1 cellular context compared by ENCODE assay signal in the genomic region with DNA sequence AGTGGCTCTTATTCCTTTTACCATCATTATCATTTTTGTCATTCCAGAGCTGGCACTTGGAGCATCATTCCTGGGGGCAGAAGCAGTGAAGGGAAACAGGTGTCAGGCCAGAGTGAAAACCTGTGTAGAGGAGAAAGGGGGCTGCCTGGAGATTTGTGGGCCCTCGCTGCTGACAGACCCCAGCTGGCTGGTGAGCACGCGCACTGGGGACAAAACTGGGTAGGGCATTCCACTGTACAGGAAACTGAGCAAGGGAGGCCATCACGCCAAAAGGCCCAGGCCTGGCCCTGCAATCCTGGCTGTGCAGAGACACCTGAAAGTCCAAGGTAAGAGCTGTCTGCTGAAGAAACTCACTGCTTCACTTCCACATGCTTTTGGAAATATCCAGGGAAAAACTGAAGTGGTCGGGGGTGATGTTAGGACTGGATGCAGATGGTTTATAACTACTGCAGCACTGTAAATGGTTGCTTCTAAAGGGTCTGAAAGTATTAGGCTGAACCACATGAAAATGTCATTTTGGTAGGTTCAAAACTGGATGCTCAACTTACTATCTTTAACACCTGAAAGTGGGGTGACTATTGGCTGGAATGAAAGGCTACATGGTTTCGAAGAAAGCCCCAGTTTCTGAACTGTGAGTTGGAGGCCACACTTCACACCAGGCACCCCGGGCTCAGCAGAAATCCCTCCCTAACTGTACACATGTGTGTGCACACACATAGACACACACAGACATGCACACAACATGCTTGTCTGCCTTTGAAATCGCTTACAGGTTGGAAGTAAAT.
TF ChIP-seq lines count a peak whose summit lies in the region.

No MANE protein-coding gene starts in this region.

TF ChIP-seq in GM12878, 131 proteins besides CTCF, POLR2A, EP300 and RAD21 (continued from another document and continues in another):
- TF ChIP-seq USF2 (IDR thresholded peaks at IDR 0.05; ENCODE audit: borderline replicate concordance, low read depth, low read length), result no peak
- TF ChIP-seq RCOR1 (conservative IDR thresholded peaks at IDR 0.05; ENCODE audit: low read depth, low read length), result no peak
- no peak for TF ChIP-seq NR2F1 (conservative IDR thresholded peaks at IDR 0.05)
- no peak for TF ChIP-seq ZZZ3 (IDR thresholded peaks at IDR 0.05; ENCODE audit: control insufficient read depth, insufficient read length, low read depth)
- no peak; the same call in 1 of the 2 replicates for TF ChIP-seq TAF1 (IDR thresholded peaks at IDR 0.05; ENCODE audit: borderline replicate concordance, low read depth, low read length)
- no peak for TF ChIP-seq IKZF1 (conservative IDR thresholded peaks at IDR 0.05)
- TF ChIP-seq REST (IDR thresholded peaks at IDR 0.05; ENCODE audit: low read depth, low read length), result no peak
- no peak for TF ChIP-seq BACH1 (IDR thresholded peaks at IDR 0.05; ENCODE audit: borderline replicate concordance)
- TF ChIP-seq NR2C1 (IDR thresholded peaks at IDR 0.05), result no peak
- no peak for TF ChIP-seq GABPA (IDR thresholded peaks at IDR 0.05; ENCODE audit: low read depth)
- no peak for TF ChIP-seq FOXK2 (IDR thresholded peaks at IDR 0.05)
- TF ChIP-seq FOXM1 (IDR thresholded peaks at IDR 0.05; ENCODE audit: low read depth, low read length), result peak; percentile 54
- TF ChIP-seq TCF12 (IDR thresholded peaks at IDR 0.05; ENCODE audit: low read depth, low read length), result no peak
- TF ChIP-seq SMAD1 (IDR thresholded peaks at IDR 0.05; ENCODE audit: low read depth, partially characterized antibody), result no peak
- no peak for TF ChIP-seq ATF7 (IDR thresholded peaks at IDR 0.05; ENCODE audit: low read depth)
- TF ChIP-seq TBL1XR1 (IDR thresholded peaks at IDR 0.05; ENCODE audit: low read depth, low read length), result no peak
- TF ChIP-seq, protein P1, sequence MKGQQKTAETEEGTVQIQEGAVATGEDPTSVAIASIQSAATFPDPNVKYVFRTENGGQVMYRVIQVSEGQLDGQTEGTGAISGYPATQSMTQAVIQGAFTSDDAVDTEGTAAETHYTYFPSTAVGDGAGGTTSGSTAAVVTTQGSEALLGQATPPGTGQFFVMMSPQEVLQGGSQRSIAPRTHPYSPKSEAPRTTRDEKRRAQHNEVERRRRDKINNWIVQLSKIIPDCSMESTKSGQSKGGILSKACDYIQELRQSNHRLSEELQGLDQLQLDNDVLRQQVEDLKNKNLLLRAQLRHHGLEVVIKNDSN (IDR thresholded peaks at IDR 0.05; ENCODE audit: borderline replicate concordance, extremely low read length, insufficient read depth, low read depth, low read length), result no peak
- TF ChIP-seq CHD1 (IDR thresholded peaks at IDR 0.05; ENCODE audit: low read depth, low read length), result no peak
- TF ChIP-seq MAX (IDR thresholded peaks at IDR 0.05; ENCODE audit: low read depth, low read length), result no peak
- TF ChIP-seq RUNX3 (IDR thresholded peaks at IDR 0.05; ENCODE audit: low read length), result peak; percentile 79
- no peak for TF ChIP-seq SMAD5 (IDR thresholded peaks at IDR 0.05; ENCODE audit: low read depth)
- TF ChIP-seq RAD51 (IDR thresholded peaks at IDR 0.05), result no peak
- no peak for TF ChIP-seq BHLHE40 (IDR thresholded peaks at IDR 0.05; ENCODE audit: borderline replicate concordance in 1 of 2, low read depth in 2 of 2, low read length in 1 of 2)
- peak; percentile 44; the same call in 1 of the 2 replicates for TF ChIP-seq TCF3 (IDR thresholded peaks at IDR 0.05; ENCODE audit: borderline replicate concordance, insufficient read depth, low read depth, low read length)
- TF ChIP-seq HDAC2 (IDR thresholded peaks at IDR 0.05), result no peak
- TF ChIP-seq POLR2AphosphoS5 (IDR thresholded peaks at IDR 0.05; ENCODE audit: low read length), result no peak
- no peak for TF ChIP-seq RELB (IDR thresholded peaks at IDR 0.05; ENCODE audit: low read depth)
- TF ChIP-seq MLLT1 (IDR thresholded peaks at IDR 0.05), result no peak
- TF ChIP-seq, protein P2, sequence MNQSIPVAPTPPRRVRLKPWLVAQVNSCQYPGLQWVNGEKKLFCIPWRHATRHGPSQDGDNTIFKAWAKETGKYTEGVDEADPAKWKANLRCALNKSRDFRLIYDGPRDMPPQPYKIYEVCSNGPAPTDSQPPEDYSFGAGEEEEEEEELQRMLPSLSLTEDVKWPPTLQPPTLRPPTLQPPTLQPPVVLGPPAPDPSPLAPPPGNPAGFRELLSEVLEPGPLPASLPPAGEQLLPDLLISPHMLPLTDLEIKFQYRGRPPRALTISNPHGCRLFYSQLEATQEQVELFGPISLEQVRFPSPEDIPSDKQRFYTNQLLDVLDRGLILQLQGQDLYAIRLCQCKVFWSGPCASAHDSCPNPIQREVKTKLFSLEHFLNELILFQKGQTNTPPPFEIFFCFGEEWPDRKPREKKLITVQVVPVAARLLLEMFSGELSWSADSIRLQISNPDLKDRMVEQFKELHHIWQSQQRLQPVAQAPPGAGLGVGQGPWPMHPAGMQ (IDR thresholded peaks at IDR 0.05; ENCODE audit: borderline replicate concordance), result no peak
- TF ChIP-seq, protein P3, sequence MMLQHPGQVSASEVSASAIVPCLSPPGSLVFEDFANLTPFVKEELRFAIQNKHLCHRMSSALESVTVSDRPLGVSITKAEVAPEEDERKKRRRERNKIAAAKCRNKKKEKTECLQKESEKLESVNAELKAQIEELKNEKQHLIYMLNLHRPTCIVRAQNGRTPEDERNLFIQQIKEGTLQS (IDR thresholded peaks at IDR 0.05; ENCODE audit: borderline replicate concordance, extremely low read depth, low read depth, low read length), result no peak
- TF ChIP-seq CBX3 (IDR thresholded peaks at IDR 0.05; ENCODE audit: borderline replicate concordance, low read depth), result no peak
- TF ChIP-seq, protein P4, sequence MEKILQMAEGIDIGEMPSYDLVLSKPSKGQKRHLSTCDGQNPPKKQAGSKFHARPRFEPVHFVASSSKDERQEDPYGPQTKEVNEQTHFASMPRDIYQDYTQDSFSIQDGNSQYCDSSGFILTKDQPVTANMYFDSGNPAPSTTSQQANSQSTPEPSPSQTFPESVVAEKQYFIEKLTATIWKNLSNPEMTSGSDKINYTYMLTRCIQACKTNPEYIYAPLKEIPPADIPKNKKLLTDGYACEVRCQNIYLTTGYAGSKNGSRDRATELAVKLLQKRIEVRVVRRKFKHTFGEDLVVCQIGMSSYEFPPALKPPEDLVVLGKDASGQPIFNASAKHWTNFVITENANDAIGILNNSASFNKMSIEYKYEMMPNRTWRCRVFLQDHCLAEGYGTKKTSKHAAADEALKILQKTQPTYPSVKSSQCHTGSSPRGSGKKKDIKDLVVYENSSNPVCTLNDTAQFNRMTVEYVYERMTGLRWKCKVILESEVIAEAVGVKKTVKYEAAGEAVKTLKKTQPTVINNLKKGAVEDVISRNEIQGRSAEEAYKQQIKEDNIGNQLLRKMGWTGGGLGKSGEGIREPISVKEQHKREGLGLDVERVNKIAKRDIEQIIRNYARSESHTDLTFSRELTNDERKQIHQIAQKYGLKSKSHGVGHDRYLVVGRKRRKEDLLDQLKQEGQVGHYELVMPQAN (conservative IDR thresholded peaks at IDR 0.05), result no peak
- no peak for TF ChIP-seq BMI1 (IDR thresholded peaks at IDR 0.05; ENCODE audit: borderline replicate concordance)
- TF ChIP-seq SPI1 (IDR thresholded peaks at IDR 0.05; ENCODE audit: borderline replicate concordance, insufficient read depth, low read depth, low read length), result no peak
- TF ChIP-seq RB1 (IDR thresholded peaks at IDR 0.05; ENCODE audit: borderline replicate concordance), result no peak
- TF ChIP-seq, protein P5, sequence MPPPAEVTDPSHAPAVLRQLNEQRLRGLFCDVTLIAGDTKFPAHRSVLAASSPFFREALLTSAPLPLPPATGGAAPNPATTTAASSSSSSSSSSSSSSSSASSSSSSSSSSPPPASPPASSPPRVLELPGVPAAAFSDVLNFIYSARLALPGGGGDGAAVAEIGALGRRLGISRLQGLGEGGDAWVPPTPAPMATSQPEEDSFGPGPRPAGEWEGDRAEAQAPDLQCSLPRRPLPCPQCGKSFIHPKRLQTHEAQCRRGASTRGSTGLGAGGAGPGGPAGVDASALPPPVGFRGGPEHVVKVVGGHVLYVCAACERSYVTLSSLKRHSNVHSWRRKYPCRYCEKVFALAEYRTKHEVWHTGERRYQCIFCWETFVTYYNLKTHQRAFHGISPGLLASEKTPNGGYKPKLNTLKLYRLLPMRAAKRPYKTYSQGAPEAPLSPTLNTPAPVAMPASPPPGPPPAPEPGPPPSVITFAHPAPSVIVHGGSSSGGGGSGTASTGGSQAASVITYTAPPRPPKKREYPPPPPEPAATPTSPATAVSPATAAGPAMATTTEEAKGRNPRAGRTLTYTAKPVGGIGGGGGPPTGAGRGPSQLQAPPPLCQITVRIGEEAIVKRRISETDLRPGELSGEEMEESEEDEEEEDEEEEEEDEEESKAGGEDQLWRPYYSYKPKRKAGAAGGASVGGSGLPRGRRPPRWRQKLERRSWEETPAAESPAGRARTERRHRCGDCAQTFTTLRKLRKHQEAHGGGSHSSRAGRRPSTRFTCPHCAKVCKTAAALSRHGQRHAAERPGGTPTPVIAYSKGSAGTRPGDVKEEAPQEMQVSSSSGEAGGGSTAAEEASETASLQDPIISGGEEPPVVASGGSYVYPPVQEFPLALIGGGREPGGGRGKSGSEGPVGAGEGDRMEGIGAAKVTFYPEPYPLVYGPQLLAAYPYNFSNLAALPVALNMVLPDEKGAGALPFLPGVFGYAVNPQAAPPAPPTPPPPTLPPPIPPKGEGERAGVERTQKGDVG (CRISPR knock-in tag; IDR thresholded peaks at IDR 0.05), result no peak
- TF ChIP-seq, protein P6, sequence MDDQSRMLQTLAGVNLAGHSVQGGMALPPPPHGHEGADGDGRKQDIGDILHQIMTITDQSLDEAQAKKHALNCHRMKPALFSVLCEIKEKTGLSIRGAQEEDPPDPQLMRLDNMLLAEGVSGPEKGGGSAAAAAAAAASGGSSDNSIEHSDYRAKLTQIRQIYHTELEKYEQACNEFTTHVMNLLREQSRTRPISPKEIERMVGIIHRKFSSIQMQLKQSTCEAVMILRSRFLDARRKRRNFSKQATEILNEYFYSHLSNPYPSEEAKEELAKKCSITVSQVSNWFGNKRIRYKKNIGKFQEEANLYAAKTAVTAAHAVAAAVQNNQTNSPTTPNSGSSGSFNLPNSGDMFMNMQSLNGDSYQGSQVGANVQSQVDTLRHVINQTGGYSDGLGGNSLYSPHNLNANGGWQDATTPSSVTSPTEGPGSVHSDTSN (IDR thresholded peaks at IDR 0.05; ENCODE audit: insufficient replicate concordance, low read depth, low read length), result no peak
- no peak for TF ChIP-seq JUND (IDR thresholded peaks at IDR 0.05; ENCODE audit: low read depth, low read length)
- TF ChIP-seq ZNF622 (IDR thresholded peaks at IDR 0.05), result no peak
- TF ChIP-seq WRNIP1 (IDR thresholded peaks at IDR 0.05; ENCODE audit: borderline replicate concordance, low read depth, low read length), result no peak
- no peak for TF ChIP-seq ZSCAN29 (IDR thresholded peaks at IDR 0.05)
